8 cellular contexts compared by ENCODE assay signal in the genomic region with DNA sequence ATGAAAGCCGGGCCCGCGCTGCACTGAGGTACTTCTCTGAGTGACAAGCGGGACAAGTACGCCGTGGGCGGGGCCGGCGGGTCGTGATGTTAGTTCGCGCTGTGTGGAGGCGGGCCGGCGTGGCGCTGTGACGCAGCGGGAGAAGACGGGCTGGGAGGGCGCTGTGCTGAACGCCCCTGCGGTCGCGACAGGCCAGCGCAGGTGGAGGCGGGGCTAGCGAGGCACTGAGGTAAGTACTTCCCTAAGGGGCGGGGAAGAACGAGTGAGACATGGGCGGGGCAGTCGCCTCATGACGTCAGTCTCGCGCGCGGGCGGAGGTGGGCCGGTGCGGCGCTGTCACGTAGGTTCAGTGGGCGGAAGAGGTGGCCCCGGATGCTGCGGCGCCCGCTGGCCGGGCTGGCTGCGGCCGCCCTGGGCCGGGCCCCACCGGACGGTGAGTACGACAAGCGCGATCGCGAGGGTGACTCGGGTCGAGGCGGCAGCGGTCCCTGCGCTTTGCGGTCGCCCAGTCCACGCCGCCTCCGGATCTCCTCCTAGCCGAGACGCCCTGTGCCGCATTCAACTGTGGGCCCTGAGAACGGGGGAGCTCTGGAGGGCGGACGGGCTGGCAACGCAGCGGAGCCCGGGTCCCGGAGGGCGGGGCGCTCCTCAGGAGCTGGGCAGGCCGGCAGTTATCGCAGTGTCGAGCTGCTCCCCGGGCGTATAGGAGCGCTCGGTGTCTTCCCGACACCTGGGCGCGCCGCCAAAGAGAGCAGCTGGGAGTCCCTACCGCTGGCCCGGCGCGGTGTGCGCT. TPM values are rescaled to one million over a fixed set of nuclear protein-coding genes. Genes with fewer than 3 reads are reported as not detected.
A peak's percentile ranks its signal among the peaks of the same experiment; 100 is the strongest.
DNase-seq lines count a peak whose midpoint lies in the region; ATAC-seq and TF ChIP-seq lines count a peak whose summit lies in the region.

A gene with protein sequence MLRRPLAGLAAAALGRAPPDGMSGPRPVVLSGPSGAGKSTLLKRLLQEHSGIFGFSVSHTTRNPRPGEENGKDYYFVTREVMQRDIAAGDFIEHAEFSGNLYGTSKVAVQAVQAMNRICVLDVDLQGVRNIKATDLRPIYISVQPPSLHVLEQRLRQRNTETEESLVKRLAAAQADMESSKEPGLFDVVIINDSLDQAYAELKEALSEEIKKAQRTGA (plus strand): TSS at position 349 of the 793 bp plus-strand sequence. CDS start 24 bp downstream, at position 373.

- H3K4me1 ChIP-seq in adrenal gland (replicated peaks in 1 of 2) (peaks cover 15 to 33% of the 10 kb centered on the region in 2 donors), heart left ventricle (peaks cover 14 to 52% (median 43%) of the 10 kb centered on the region in 12 donors)

- WGBS in adrenal gland, 4 donors, result 0 to 2% (median 0%) methylated on average over 13 to 95 of the region's 95 CpGs
- 0 to 1% (median 0%) methylated on average over 46 to 95 of the region's 95 CpGs for WGBS in heart left ventricle, 4 donors

- H3K9me3 ChIP-seq in adrenal gland (replicated peaks in 1 of 3), result no peaks in the 10 kb centered on the region
- H3K9me3 ChIP-seq in heart left ventricle, result no peaks in the 10 kb centered on the region

- peaks cover 28% of the 10 kb centered on the region for H3K27me3 Mint-ChIP-seq in type B pancreatic cell

- TF ChIP-seq POLR2A in adrenal gland (IDR thresholded peaks at IDR 0.05) (peak; percentile 97 to 98), heart left ventricle (IDR thresholded peaks at IDR 0.05) (peak; percentile 76 to 98)

- H3K36me3 ChIP-seq in adrenal gland (replicated peaks in 1 of 2) (peaks cover 0 to 4% of the 10 kb centered on the region in 2 donors), heart left ventricle (peaks cover 0 to 18% (median 2%) of the 10 kb centered on the region in 9 donors)

- peaks cover 15% of the 10 kb centered on the region for H3K4me1 Mint-ChIP-seq in type B pancreatic cell (ENCODE audit: unreplicated experiment)

- DNase-seq in GM13976 (ENCODE audit: low spot score), result peak; percentile 99
- DNase-seq in NCI-H146 (lab: John Stamatoyannopoulos, UW), result peak; percentile 99
- DNase-seq in T-helper 1 cell, result peak; percentile 100
- peak; percentile 100 for DNase-seq in adrenal gland
- DNase-seq in heart left ventricle, result peak; percentile 99 to 100 (median 100)
- peak; percentile 95 for DNase-seq in pons (ENCODE audit: low spot score)
- DNase-seq in type B pancreatic cell (ENCODE audit: extremely low spot score, unreplicated experiment), result peak; percentile 99

- H3K4me3 ChIP-seq in adrenal gland (peak within 1 kb of the TSS; percentile 73 to 94 (median 82)), heart left ventricle (peak within 1 kb of the TSS; percentile 84 to 100 (median 93))

- TF ChIP-seq CTCF in GM13976 (IDR thresholded peaks at IDR 0.05; ENCODE audit: borderline replicate concordance, control extremely low read depth, extremely low read depth, insufficient read depth, missing control alignments) (peak; percentile 25), adrenal gland (IDR thresholded peaks at IDR 0.05) (peak in 5 of 6 experiments; percentile 23 to 51 (median 43)), heart left ventricle (IDR thresholded peaks at IDR 0.05) (peak in 9 of 12 donors; percentile 15 to 53 (median 35)), type B pancreatic cell (conservative IDR thresholded peaks at IDR 0.05) (peak; percentile 59)

- in situ Hi-C loops in GM13976 (cut with MboI; ENCODE audit: low sequenced_read_pairs, unreplicated experiment), result no loop called here

- peak within 1 kb of the TSS; percentile 98 for H3K27ac Mint-ChIP-seq in type B pancreatic cell

- peak within 1 kb of the TSS; percentile 92 to 99 (median 98) for H3K27ac ChIP-seq in adrenal gland
- peak within 1 kb of the TSS; percentile 87 to 100 (median 99) for H3K27ac ChIP-seq in heart left ventricle

- H3K9me3 Mint-ChIP-seq in type B pancreatic cell, result no peaks in the 10 kb centered on the region

- peak within 1 kb of the TSS; percentile 94 for H3K4me3 Mint-ChIP-seq in type B pancreatic cell

- H3K36me3 Mint-ChIP-seq in type B pancreatic cell, result no peaks in the 10 kb centered on the region

- H3K27me3 ChIP-seq in adrenal gland, result no peaks in the 10 kb centered on the region
- H3K27me3 ChIP-seq in heart left ventricle, result no peaks in the 10 kb centered on the region

- intact Hi-C loops in adrenal gland (cut with DNase I) (no loop called here), heart left ventricle (cut with DNase I) (loop anchor here in 9 of 10 donors (1.0 to 10.0 kb wide), 9 partner anchors 23 to 355 kb away; partner anchors contain the start of genes IBA57 (in 6 of the 9) and MRPL55 (in 2 of the 9))

- peak; percentile 92 for ATAC-seq in HG02870 (IDR thresholded peaks at IDR 0.05; ENCODE audit: unreplicated experiment)
- ATAC-seq in heart left ventricle, result peak; percentile 92 to 97 (median 95)

RNA-seq across cellular contexts. Expression of the gene that starts here (rescaled TPM):
- 100 to 1,000 TPM; 162 to 427 (median 236) TPM for total RNA-seq in adrenal gland
- 100 to 1,000 TPM in 2 of 3 donors, 10 to 100 TPM in 1; 42.3 to 414 (median 388) TPM for polyA plus RNA-seq in adrenal gland
- total RNA-seq in heart left ventricle, result 100 to 1,000 TPM; 142 to 290 (median 169) TPM
- polyA plus RNA-seq in heart left ventricle, result 100 to 1,000 TPM; 231 to 358 TPM
- total RNA-seq in type B pancreatic cell (ENCODE audit: low replicate concordance), result 133 and 174 TPM in 2 replicates

Comparison
In these comparisons a context has a peak if more than half of its experiments do, and no peak if none do; other contexts are left out.
1. Peak in every context shown above with its lines: DNase-seq, ATAC-seq, H3K4me3 ChIP-seq and H3K27ac ChIP-seq.
2. intact Hi-C loops: an anchor here in heart left ventricle (1.0 to 10.0 kb wide); none called in adrenal gland.